27 cellular contexts compared by ENCODE assay signal in genomic region chr9:133000842-133001241, GRCh38. TPM values are rescaled to one million over a fixed set of nuclear protein-coding genes. Genes with fewer than 3 reads are reported as not detected.
DNase-seq lines count a peak whose midpoint lies in the region; ATAC-seq and TF ChIP-seq lines count a peak whose summit lies in the region.
"Had no signal": no experiment of that assay in that cellular context is flagged by ENCODE, and none has a peak within 500 bp of the region (broad histone marks: within the 10 kb centered on the region; RNA-seq: fewer than 3 reads in every experiment).

No MANE protein-coding gene starts in this region.

- H3K4me3 ChIP-seq in Loucy (ENCODE audit: low read length, poor library complexity, severe bottlenecking) (no peak overlapping the region), endodermal cell (ENCODE audit: low read length) (no peak overlapping the region)
- H3K4me3 ChIP-seq: GM23248, HAP-1, Peyer's patch, SK-N-MC had no signal

- H3K4me1 Mint-ChIP-seq in activated CD8-positive, alpha-beta T cell treated with anti-CD3 and anti-CD28 coated beads, Interleukin-2, amount 10 ng/mL, durations not matched to agents 7 days and 5 days (ENCODE audit: low read depth): peaks cover 18% of the 10 kb centered on the region
- H3K4me1 Mint-ChIP-seq in activated CD8-positive, alpha-beta T cell treated with anti-CD3 and anti-CD28 coated beads for 36 hours (ENCODE audit: low read depth): no peaks in the 10 kb centered on the region
- H3K4me1 Mint-ChIP-seq in endodermal cell: peaks cover 41% of the 10 kb centered on the region
- H3K4me1 Mint-ChIP-seq in stimulated activated naive B cell treated with anti-CD40 and anti-IgM and Interleukin-4, amounts not matched to agents 10 μg/mL and 1 μg/mL and 100 μg/mL, for 72 hours: peaks cover 6 to 15% of the 10 kb centered on the region in 2 donors
- H3K4me1 Mint-ChIP-seq: CD4-positive, CD25-positive, alpha-beta regulatory T cell; IgD-negative memory B cell had no signal

- no peaks in the 10 kb centered on the region for H3K9me2 ChIP-seq in Loucy (replicated peaks; ENCODE audit: low read depth, low read length)

- intact Hi-C loops in activated CD8-positive, alpha-beta T cell treated with anti-CD3 and anti-CD28 coated beads for 36 hours (cut with micrococcal nuclease): no loop called here

- no peak for TF ChIP-seq CTCF in activated CD8-positive, alpha-beta T cell treated with anti-CD3 and anti-CD28 coated beads for 36 hours (IDR thresholded peaks at IDR 0.05)
- TF ChIP-seq CTCF in Loucy (conservative IDR thresholded peaks at IDR 0.05; ENCODE audit: low read length) (no peak), endodermal cell (conservative IDR thresholded peaks at IDR 0.05) (no peak)

- no peak overlapping the region for H3K27ac ChIP-seq in endodermal cell (ENCODE audit: low read depth, low read length)
- H3K27ac ChIP-seq: GM23248, HL-60, KMS-11, Peyer's patch, SK-N-MC had no signal

- no peak overlapping the region for H2AFZ ChIP-seq in Loucy (ENCODE audit: low read length)
- H2AFZ ChIP-seq: GM23248 had no signal

- H3K4me1 ChIP-seq in Loucy (ENCODE audit: insufficient read depth, low read length, poor library complexity, severe bottlenecking): peaks cover 83% of the 10 kb centered on the region
- peaks cover 18% of the 10 kb centered on the region for H3K4me1 ChIP-seq in endodermal cell (ENCODE audit: control insufficient read depth, insufficient read depth, low read length)
- H3K4me1 ChIP-seq: BE2C, Peyer's patch had no signal

- peaks cover 31% of the 10 kb centered on the region for H3F3A ChIP-seq in Loucy (ENCODE audit: low read depth)

- H3K27me3 Mint-ChIP-seq in activated CD8-positive, alpha-beta T cell treated with anti-CD3 and anti-CD28 coated beads, Interleukin-2, amount 10 ng/mL, durations not matched to agents 7 days and 5 days (ENCODE audit: low read depth): peaks cover 16% of the 10 kb centered on the region
- peaks cover 28% of the 10 kb centered on the region for H3K27me3 Mint-ChIP-seq in activated CD8-positive, alpha-beta T cell treated with anti-CD3 and anti-CD28 coated beads for 36 hours
- H3K27me3 Mint-ChIP-seq in endodermal cell (ENCODE audit: insufficient read depth): peaks cover 20% of the 10 kb centered on the region
- H3K27me3 Mint-ChIP-seq in stimulated activated naive B cell treated with anti-CD40 and anti-IgM and Interleukin-4, amounts not matched to agents 10 μg/mL and 1 μg/mL and 100 μg/mL, for 72 hours: peaks cover 44 to 53% of the 10 kb centered on the region in 2 donors

- H3K36me3 Mint-ChIP-seq in activated CD8-positive, alpha-beta T cell treated with anti-CD3 and anti-CD28 coated beads, Interleukin-2, amount 10 ng/mL, durations not matched to agents 7 days and 5 days (ENCODE audit: low read depth): no peaks in the 10 kb centered on the region
- H3K36me3 Mint-ChIP-seq in activated CD8-positive, alpha-beta T cell treated with anti-CD3 and anti-CD28 coated beads for 36 hours (ENCODE audit: low read depth): no peaks in the 10 kb centered on the region
- no peaks in the 10 kb centered on the region for H3K36me3 Mint-ChIP-seq in endodermal cell (ENCODE audit: low read depth)
- H3K36me3 Mint-ChIP-seq in stimulated activated naive B cell treated with anti-CD40 and anti-IgM and Interleukin-4, amounts not matched to agents 10 μg/mL and 1 μg/mL and 100 μg/mL, for 72 hours: no peaks in the 10 kb centered on the region
- H3K36me3 Mint-ChIP-seq: CD4-positive, CD25-positive, alpha-beta regulatory T cell; IgD-negative memory B cell had no signal

- no peaks in the 10 kb centered on the region for H3K9me3 Mint-ChIP-seq in activated CD8-positive, alpha-beta T cell treated with anti-CD3 and anti-CD28 coated beads, Interleukin-2, amount 10 ng/mL, durations not matched to agents 7 days and 5 days (ENCODE audit: insufficient read depth)
- no peaks in the 10 kb centered on the region for H3K9me3 Mint-ChIP-seq in activated CD8-positive, alpha-beta T cell treated with anti-CD3 and anti-CD28 coated beads for 36 hours
- no peaks in the 10 kb centered on the region for H3K9me3 Mint-ChIP-seq in endodermal cell
- H3K9me3 Mint-ChIP-seq in stimulated activated naive B cell treated with anti-CD40 and anti-IgM and Interleukin-4, amounts not matched to agents 10 μg/mL and 1 μg/mL and 100 μg/mL, for 72 hours: no peaks in the 10 kb centered on the region
- H3K9me3 Mint-ChIP-seq: IgD-negative memory B cell had no signal

- H3K36me3 ChIP-seq in Loucy (ENCODE audit: insufficient read depth, low read length) (no peaks in the 10 kb centered on the region), endodermal cell (ENCODE audit: control insufficient read depth, insufficient read depth, low read length) (no peaks in the 10 kb centered on the region)
- H3K36me3 ChIP-seq: BE2C, HAP-1, Peyer's patch had no signal

- no peaks in the 10 kb centered on the region for H4K20me1 ChIP-seq in Loucy (ENCODE audit: insufficient read depth, low read length, poor library complexity, severe bottlenecking)

- H3K9me3 ChIP-seq in Loucy (ENCODE audit: insufficient read depth, low read depth, low read length) (no peaks in the 10 kb centered on the region), endodermal cell (ENCODE audit: control insufficient read depth, low read length) (no peaks in the 10 kb centered on the region)
- H3K9me3 ChIP-seq: BE2C, HAP-1, Peyer's patch had no signal

- DNase-seq in activated CD8-positive, alpha-beta T cell treated with anti-CD3 and anti-CD28 coated beads, Interleukin-2, amount 10 ng/mL, durations not matched to agents 7 days and 5 days: no peak
- DNase-seq in activated CD8-positive, alpha-beta T cell treated with anti-CD3 and anti-CD28 coated beads for 36 hours: no peak
- DNase-seq in endodermal cell (peak; percentile 79), ureter (ENCODE audit: low spot score) (no peak), NCI-H2227 (lab: John Stamatoyannopoulos, UW; ENCODE audit: unreplicated experiment) (no peak), SIG-M5 (lab: John Stamatoyannopoulos, UW) (no peak)
- DNase-seq in stimulated activated naive B cell treated with anti-CD40 and anti-IgM and Interleukin-4, amounts not matched to agents 10 μg/mL and 1 μg/mL and 100 μg/mL, for 72 hours: no peak
- DNase-seq: 8988T; ACHN; BE2C; CD4-positive, CD25-positive, alpha-beta regulatory T cell; GM23248; NCI-H1092 treated with DMSO at 0.1 percent for 48 hours; NCI-H1436; NCI-H187; NCI-H2081 treated with DMSO at 0.1 percent for 48 hours; NCI-H2171 treated with DMSO at 0.1 percent for 48 hours; NCI-H524 treated with DMSO at 0.1 percent for 48 hours; OCI-M1; SHP77 treated with DMSO at 0.1 percent for 48 hours had no signal

- 68 to 73% methylated on average over 9 to 11 of the region's 11 CpGs for WGBS in endodermal cell (ENCODE audit: insufficient coverage in 1 of 2, insufficient read length in 1 of 2), 2 experiments

- no peak overlapping the region for H3K4me2 ChIP-seq in Loucy (ENCODE audit: low read depth, low read length, poor library complexity, severe bottlenecking)
- H3K4me2 ChIP-seq: KMS-11 had no signal

- no peak for ATAC-seq in activated CD8-positive, alpha-beta T cell treated with anti-CD3 and anti-CD28 coated beads, Interleukin-2, amount 10 ng/mL, durations not matched to agents 7 days and 5 days
- no peak for ATAC-seq in activated CD8-positive, alpha-beta T cell treated with anti-CD3 and anti-CD28 coated beads for 36 hours
- no peak for ATAC-seq in stimulated activated naive B cell treated with anti-CD40 and anti-IgM and Interleukin-4, amounts not matched to agents 10 μg/mL and 1 μg/mL and 100 μg/mL, for 72 hours (replicated peaks)

- peak overlapping the region; percentile 14 for H3K27ac Mint-ChIP-seq in activated CD8-positive, alpha-beta T cell treated with anti-CD3 and anti-CD28 coated beads, Interleukin-2, amount 10 ng/mL, durations not matched to agents 7 days and 5 days
- H3K27ac Mint-ChIP-seq in activated CD8-positive, alpha-beta T cell treated with anti-CD3 and anti-CD28 coated beads for 36 hours: no peak overlapping the region
- H3K27ac Mint-ChIP-seq in endodermal cell: no peak overlapping the region
- H3K27ac Mint-ChIP-seq in stimulated activated naive B cell treated with anti-CD40 and anti-IgM and Interleukin-4, amounts not matched to agents 10 μg/mL and 1 μg/mL and 100 μg/mL, for 72 hours: peak overlapping the region; percentile 67
- H3K27ac Mint-ChIP-seq: CD4-positive, CD25-positive, alpha-beta regulatory T cell; IgD-negative memory B cell had no signal

- no peaks in the 10 kb centered on the region for H3K27me3 ChIP-seq in Loucy (ENCODE audit: insufficient read depth, low read length, poor library complexity, severe bottlenecking)
- peaks cover 10% of the 10 kb centered on the region for H3K27me3 ChIP-seq in endodermal cell (ENCODE audit: control insufficient read depth, insufficient read depth, low read length, poor library complexity, severe bottlenecking)
- H3K27me3 ChIP-seq: Peyer's patch had no signal

- CTCF ChIA-PET in activated CD8-positive, alpha-beta T cell treated with anti-CD3 and anti-CD28 coated beads, Interleukin-2, amount 10 ng/mL, durations not matched to agents 7 days and 5 days (lab: Charles Lee): no interaction called here
- CTCF ChIA-PET in activated CD8-positive, alpha-beta T cell treated with anti-CD3 and anti-CD28 coated beads for 36 hours (lab: Charles Lee): interaction anchor here (1.2 kb wide), 1 partner anchor 12 kb away, joined by 3 read pairs; no protein-coding TSS in a partner anchor

- no peak overlapping the region for H3K4me3 Mint-ChIP-seq in activated CD8-positive, alpha-beta T cell treated with anti-CD3 and anti-CD28 coated beads, Interleukin-2, amount 10 ng/mL, durations not matched to agents 7 days and 5 days
- H3K4me3 Mint-ChIP-seq in activated CD8-positive, alpha-beta T cell treated with anti-CD3 and anti-CD28 coated beads for 36 hours: no peak overlapping the region
- H3K4me3 Mint-ChIP-seq in endodermal cell: no peak overlapping the region
- no peak overlapping the region for H3K4me3 Mint-ChIP-seq in stimulated activated naive B cell treated with anti-CD40 and anti-IgM and Interleukin-4, amounts not matched to agents 10 μg/mL and 1 μg/mL and 100 μg/mL, for 72 hours
- H3K4me3 Mint-ChIP-seq: CD4-positive, CD25-positive, alpha-beta regulatory T cell; IgD-negative memory B cell had no signal

- peaks cover 4% of the 10 kb centered on the region; the same call in 1 of the 2 replicates for H3K79me2 ChIP-seq in Loucy (ENCODE audit: insufficient read depth, low read length)

- POLR2A ChIA-PET in activated CD8-positive, alpha-beta T cell treated with anti-CD3 and anti-CD28 coated beads, Interleukin-2, amount 10 ng/mL, durations not matched to agents 7 days and 5 days (lab: Charles Lee): no interaction called here
- POLR2A ChIA-PET in activated CD8-positive, alpha-beta T cell treated with anti-CD3 and anti-CD28 coated beads for 36 hours (lab: Charles Lee): no interaction called here

- H3K9ac ChIP-seq in Loucy (ENCODE audit: low read depth, low read length, poor library complexity, severe bottlenecking): peak overlapping the region; percentile 41
- no peak overlapping the region for H3K9ac ChIP-seq in endodermal cell (ENCODE audit: extremely low read depth, low read length, poor library complexity, severe bottlenecking)
- H3K9ac ChIP-seq: GM23248, KMS-11 had no signal

RNA-seq across cellular contexts. Expression of gene GFI1B, which starts 22.3 kb away (rescaled TPM):
- not detected for total RNA-seq in activated CD8-positive, alpha-beta T cell treated with anti-CD3 and anti-CD28 coated beads, Interleukin-2, amount 10 ng/mL, durations not matched to agents 7 days and 5 days
- total RNA-seq in activated CD8-positive, alpha-beta T cell treated with anti-CD3 and anti-CD28 coated beads for 36 hours: not detected
- total RNA-seq in endodermal cell (under 1 TPM in 1 of 2 donors, not detected in 1; 0.44 TPM), ureter (not detected)
- not detected for polyA plus RNA-seq in endodermal cell (2013, experiment 1 of 2)
- not detected for polyA plus RNA-seq in endodermal cell (2013, experiment 2 of 2)
- total RNA-seq: GM23248 had no signal
- polyA plus RNA-seq: GM23248 had no signal

RNA-seq across cellular contexts. Expression of gene GTF3C5, which starts 30.0 kb away (rescaled TPM):
- 10 to 100 TPM; 89.3 to 95.7 TPM for total RNA-seq in activated CD8-positive, alpha-beta T cell treated with anti-CD3 and anti-CD28 coated beads, Interleukin-2, amount 10 ng/mL, durations not matched to agents 7 days and 5 days
- total RNA-seq in activated CD8-positive, alpha-beta T cell treated with anti-CD3 and anti-CD28 coated beads for 36 hours: 10 to 100 TPM; 87.6 to 95.3 TPM
- total RNA-seq in endodermal cell (10 to 100 TPM; 89.7 to 94.6 TPM), ureter (60.7 TPM)
- polyA plus RNA-seq in endodermal cell (2013, experiment 1 of 2): 83.2 TPM
- polyA plus RNA-seq in endodermal cell (2013, experiment 2 of 2): 78.9 TPM

RNA-seq across cellular contexts. Expression of gene TSC1, which starts 56.4 kb away (rescaled TPM):
- 10 to 100 TPM; 26.1 to 26.6 TPM for total RNA-seq in activated CD8-positive, alpha-beta T cell treated with anti-CD3 and anti-CD28 coated beads, Interleukin-2, amount 10 ng/mL, durations not matched to agents 7 days and 5 days
- total RNA-seq in activated CD8-positive, alpha-beta T cell treated with anti-CD3 and anti-CD28 coated beads for 36 hours: 10 to 100 TPM; 20.7 to 23.2 TPM
- 10 to 100 TPM; 67.8 to 72.9 TPM for total RNA-seq in endodermal cell
- 37.9 TPM for polyA plus RNA-seq in endodermal cell (2013, experiment 1 of 2)
- 33.7 TPM for polyA plus RNA-seq in endodermal cell (2013, experiment 2 of 2)
- total RNA-seq in ureter: 72.8 TPM

Comparison
In these comparisons a context has a peak if more than half of its experiments do, and no peak if none do; other contexts are left out.
1. H3K27ac Mint-ChIP-seq: peak in activated CD8-positive, alpha-beta T cell treated with anti-CD3 and anti-CD28 coated beads, Interleukin-2, amount 10 ng/mL, durations not matched to agents 7 days and 5 days (single experiment) and stimulated activated naive B cell treated with anti-CD40 and anti-IgM and Interleukin-4, amounts not matched to agents 10 μg/mL and 1 μg/mL and 100 μg/mL, for 72 hours (single experiment); none in activated CD8-positive, alpha-beta T cell treated with anti-CD3 and anti-CD28 coated beads for 36 hours (single experiment) and endodermal cell (single experiment).